ENCODE assay signal across 1 cellular context in the genomic region with DNA sequence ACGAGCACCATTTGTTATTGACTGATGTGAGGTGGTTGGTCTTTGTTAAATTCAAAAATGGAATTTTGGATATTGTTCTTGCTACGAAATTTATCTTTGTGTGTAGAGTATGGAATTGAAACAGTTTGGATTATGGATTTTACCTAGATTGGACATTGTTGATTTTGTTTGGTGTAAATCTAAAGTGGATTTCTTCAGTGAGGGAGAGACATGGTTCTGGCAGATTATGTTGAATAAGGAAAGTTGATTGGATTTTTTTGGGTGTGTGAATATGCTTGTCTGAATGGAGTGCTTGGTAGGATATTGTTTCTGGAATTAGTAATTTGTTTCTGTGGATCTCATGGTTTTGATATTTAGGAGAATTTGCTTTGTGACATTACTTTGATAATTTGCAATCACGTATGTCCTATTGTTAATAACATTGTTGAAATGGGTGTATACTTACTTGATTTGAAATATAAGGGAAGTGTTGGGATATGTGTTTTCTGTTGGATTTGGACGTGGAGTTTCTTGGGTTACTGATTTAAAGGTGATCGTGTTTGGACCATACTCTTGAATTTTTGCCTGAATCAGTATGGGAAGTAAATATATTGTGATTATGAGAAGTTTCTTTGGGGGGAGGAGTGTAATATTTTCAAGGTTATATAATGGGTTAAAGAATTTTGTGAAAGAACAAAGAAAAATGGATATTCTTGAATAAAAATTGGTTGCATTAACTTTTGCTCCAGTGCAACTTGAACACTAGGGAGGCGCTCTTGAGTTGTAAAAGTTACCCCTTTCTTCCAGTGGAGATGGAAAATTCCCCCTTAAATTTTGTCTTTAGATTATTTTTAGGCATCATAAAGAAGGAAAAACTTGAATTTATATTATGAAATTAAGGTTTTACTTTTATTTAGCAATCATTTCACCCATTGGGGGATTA.
TF ChIP-seq lines count a peak whose summit lies in the region.

No MANE protein-coding gene starts in this region.

TF ChIP-seq in GM23338, 12 proteins besides CTCF, POLR2A, EP300 and RAD21 (continued from another document):
- TF ChIP-seq ZNF462 (CRISPR knock-in tag; IDR thresholded peaks at IDR 0.05) (no peak), STAT1 (IDR thresholded peaks at IDR 0.05; ENCODE audit: unreplicated experiment) (no peak), ZNF331 (CRISPR knock-in tag; IDR thresholded peaks at IDR 0.05; ENCODE audit: low read depth) (peak; percentile 45; the same call in 1 of the 2 replicates), ZNF114 (CRISPR knock-in tag; IDR thresholded peaks at IDR 0.05) (peak; percentile 95), CREB1 (CRISPR knock-in tag; IDR thresholded peaks at IDR 0.05; ENCODE audit: low read depth) (0 out of 2 replicates have a peak, but pooled peaks have one; percentile 16), EZH2phosphoT487 (IDR thresholded peaks at IDR 0.05; ENCODE audit: unreplicated experiment) (no peak)
- TF ChIP-seq, protein P1, sequence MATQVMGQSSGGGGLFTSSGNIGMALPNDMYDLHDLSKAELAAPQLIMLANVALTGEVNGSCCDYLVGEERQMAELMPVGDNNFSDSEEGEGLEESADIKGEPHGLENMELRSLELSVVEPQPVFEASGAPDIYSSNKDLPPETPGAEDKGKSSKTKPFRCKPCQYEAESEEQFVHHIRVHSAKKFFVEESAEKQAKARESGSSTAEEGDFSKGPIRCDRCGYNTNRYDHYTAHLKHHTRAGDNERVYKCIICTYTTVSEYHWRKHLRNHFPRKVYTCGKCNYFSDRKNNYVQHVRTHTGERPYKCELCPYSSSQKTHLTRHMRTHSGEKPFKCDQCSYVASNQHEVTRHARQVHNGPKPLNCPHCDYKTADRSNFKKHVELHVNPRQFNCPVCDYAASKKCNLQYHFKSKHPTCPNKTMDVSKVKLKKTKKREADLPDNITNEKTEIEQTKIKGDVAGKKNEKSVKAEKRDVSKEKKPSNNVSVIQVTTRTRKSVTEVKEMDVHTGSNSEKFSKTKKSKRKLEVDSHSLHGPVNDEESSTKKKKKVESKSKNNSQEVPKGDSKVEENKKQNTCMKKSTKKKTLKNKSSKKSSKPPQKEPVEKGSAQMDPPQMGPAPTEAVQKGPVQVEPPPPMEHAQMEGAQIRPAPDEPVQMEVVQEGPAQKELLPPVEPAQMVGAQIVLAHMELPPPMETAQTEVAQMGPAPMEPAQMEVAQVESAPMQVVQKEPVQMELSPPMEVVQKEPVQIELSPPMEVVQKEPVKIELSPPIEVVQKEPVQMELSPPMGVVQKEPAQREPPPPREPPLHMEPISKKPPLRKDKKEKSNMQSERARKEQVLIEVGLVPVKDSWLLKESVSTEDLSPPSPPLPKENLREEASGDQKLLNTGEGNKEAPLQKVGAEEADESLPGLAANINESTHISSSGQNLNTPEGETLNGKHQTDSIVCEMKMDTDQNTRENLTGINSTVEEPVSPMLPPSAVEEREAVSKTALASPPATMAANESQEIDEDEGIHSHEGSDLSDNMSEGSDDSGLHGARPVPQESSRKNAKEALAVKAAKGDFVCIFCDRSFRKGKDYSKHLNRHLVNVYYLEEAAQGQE (IDR thresholded peaks at IDR 0.05; ENCODE audit: unreplicated experiment): no peak
